In genomic region chr5:137072376-137073174, GRCh38 we compare ENCODE assay signal across 7 cellular contexts.
A peak's percentile ranks its signal among the peaks of the same experiment; 100 is the strongest.
DNase-seq lines count a peak whose midpoint lies in the region; ATAC-seq and TF ChIP-seq lines count a peak whose summit lies in the region.

No MANE protein-coding gene starts in this region.

- 47% methylated on average over 3 to 7 of the region's 7 CpGs for WGBS in gastroesophageal sphincter (ENCODE audit: low coverage in 1 of 2), 2 donors

- H3K9me3 ChIP-seq in gastroesophageal sphincter (no peaks in the 10 kb centered on the region), tibial artery (no peaks in the 10 kb centered on the region), WERI-Rb-1 (ENCODE audit: severe bottlenecking) (no peaks in the 10 kb centered on the region)

- H3K36me3 ChIP-seq in gastroesophageal sphincter: no peaks in the 10 kb centered on the region
- H3K36me3 ChIP-seq in tibial artery: no peaks in the 10 kb centered on the region
- H3K36me3 ChIP-seq in WERI-Rb-1: no peaks in the 10 kb centered on the region

- intact Hi-C loops in tibial artery (cut with DNase I; ENCODE audit: low total_unique reads): no loop called here

- H3K27ac ChIP-seq in gastroesophageal sphincter: peak overlapping the region in 3 of 4 donors; percentile 32 to 64 (median 40)
- peak overlapping the region; percentile 65 to 71 for H3K27ac ChIP-seq in tibial artery
- no peak overlapping the region for H3K27ac ChIP-seq in WERI-Rb-1

- ATAC-seq in GM19351 (IDR thresholded peaks at IDR 0.05; ENCODE audit: unreplicated experiment) (peak; percentile 55), gastroesophageal sphincter (peak; percentile 79)

- no peak overlapping the region for H3K4me3 ChIP-seq in gastroesophageal sphincter
- H3K4me3 ChIP-seq in tibial artery: peak overlapping the region; percentile 8 to 23
- no peak overlapping the region for H3K4me3 ChIP-seq in WERI-Rb-1 (ENCODE audit: low read depth, low read length)

- no peaks in the 10 kb centered on the region for H3K27me3 ChIP-seq in gastroesophageal sphincter
- H3K27me3 ChIP-seq in tibial artery: no peaks in the 10 kb centered on the region
- no peaks in the 10 kb centered on the region for H3K27me3 ChIP-seq in WERI-Rb-1 (ENCODE audit: insufficient read depth, low read depth, severe bottlenecking)

- DNase-seq in NCI-H69 (lab: John Stamatoyannopoulos, UW) (peak; percentile 83), tibial artery (no peak), WERI-Rb-1 (no peak), T1000 (lab: John Stamatoyannopoulos, UW) (no peak)
- DNase-seq in activated CD4-positive, alpha-beta T cell treated with anti-CD3 and anti-CD28 coated beads, Interleukin-2, amount 50 U/mL, for 1 hour: no peak

- TF ChIP-seq CTCF in gastroesophageal sphincter (IDR thresholded peaks at IDR 0.05) (no peak), tibial artery (IDR thresholded peaks at IDR 0.05) (no peak), WERI-Rb-1 (IDR thresholded peaks at IDR 0.05; ENCODE audit: low read depth, low read length) (no peak)

- peaks cover 0 to 13% (median 0%) of the 10 kb centered on the region in 3 donors for H3K4me1 ChIP-seq in gastroesophageal sphincter
- peaks cover 0 to 21% (median 15%) of the 10 kb centered on the region in 4 donors for H3K4me1 ChIP-seq in tibial artery

- no peak for TF ChIP-seq EP300 in gastroesophageal sphincter (IDR thresholded peaks at IDR 0.05)

- TF ChIP-seq POLR2A in gastroesophageal sphincter (IDR thresholded peaks at IDR 0.05): no peak

Comparison
In these comparisons a context has a peak if more than half of its experiments do, and no peak if none do; other contexts are left out.
1. H3K4me3 ChIP-seq: peak in tibial artery (2 of 2); none in gastroesophageal sphincter (0 of 2) and WERI-Rb-1 (single experiment).